Comparison of ENCODE assay signal across 18 cellular contexts in genomic region chr9:99357575-99357974, GRCh38.
A peak's percentile ranks its signal among the peaks of the same experiment; 100 is the strongest.
DNase-seq lines count a peak whose midpoint lies in the region; TF ChIP-seq lines count a peak whose summit lies in the region.
"Had no signal": no experiment of that assay in that cellular context is flagged by ENCODE, and none has a peak within 500 bp of the region (broad histone marks: within the 10 kb centered on the region; RNA-seq: fewer than 3 reads in every experiment).

No MANE protein-coding gene starts in this region.

- intact Hi-C loops in cardiac septum (cut with DNase I), result loop anchor here (1.0 kb wide), 2 partner anchors 88 to 464 kb away; partner anchors contain the start of gene NR4A3
- intact Hi-C loops in sigmoid colon (cut with DNase I), result no loop called here

- DNase-seq in EH (ENCODE audit: low read depth) (peak; percentile 56), NCI-H524 treated with DMSO at 0.1 percent for 48 hours (lab: John Stamatoyannopoulos, UW) (peak; percentile 41), cardiac septum (ENCODE audit: low spot score) (peak; percentile 84), sigmoid colon (peak; percentile 76), NCI-H2029 (lab: John Stamatoyannopoulos, UW) (no peak), kidney glomerular epithelial cell (lab: John Stamatoyannopoulos, UW) (no peak), progenitor cell of endocrine pancreas (ENCODE audit: low spot score, unreplicated experiment) (no peak)
- DNase-seq in activated CD8-positive, alpha-beta memory T cell treated with anti-CD3 and anti-CD28 coated beads for 24 hours, result no peak
- DNase-seq: activated CD8-positive, alpha-beta memory T cell treated with anti-CD3 and anti-CD28 coated beads, Interleukin-2, amount 50 U/mL, for 4 hours; activated naive CD4-positive, alpha-beta T cell treated with anti-CD3 and anti-CD28 coated beads, Interleukin-2, amount 10 ng/mL, durations not matched to agents 7 days and 5 days; IMR-90; NCI-H1105 treated with DMSO at 0.1 percent for 48 hours; NCI-H526 treated with DMSO at 0.1 percent for 48 hours; retina; RPMI8226 had no signal

- no peak overlapping the region for H3K27ac Mint-ChIP-seq in progenitor cell of endocrine pancreas
- H3K27ac Mint-ChIP-seq: activated naive CD4-positive, alpha-beta T cell treated with anti-CD3 and anti-CD28 coated beads, Interleukin-2, amount 10 ng/mL, durations not matched to agents 7 days and 5 days; natural killer cell treated with Interleukin-12 subunit alpha and Interleukin-12 subunit beta and Interleukin-15 and Interleukin-18, amount 100 ng/mL, for 72 hours; stimulated activated naive CD8-positive, alpha-beta T cell treated with anti-CD3 and anti-CD28 coated beads, Interleukin-15, Interleukin-2, amounts not matched to agents 100 ng/mL and 50 ng/mL, for 24 hours; T-helper 1 cell treated with Interleukin-12 subunit alpha and Interleukin-12 subunit beta and Interleukin-4 antibody, amounts not matched to agents 30 μg/mL and 1 μg/mL, for 36 hours had no signal

- no peaks in the 10 kb centered on the region for H3K27me3 ChIP-seq in sigmoid colon

- H3K27me3 Mint-ChIP-seq in progenitor cell of endocrine pancreas, result peaks cover 45% of the 10 kb centered on the region

- H3K36me3 Mint-ChIP-seq in progenitor cell of endocrine pancreas (ENCODE audit: insufficient read depth), result no peaks in the 10 kb centered on the region
- H3K36me3 Mint-ChIP-seq: activated naive CD4-positive, alpha-beta T cell treated with anti-CD3 and anti-CD28 coated beads, Interleukin-2, amount 10 ng/mL, durations not matched to agents 7 days and 5 days; natural killer cell treated with Interleukin-12 subunit alpha and Interleukin-12 subunit beta and Interleukin-15 and Interleukin-18, amount 100 ng/mL, for 72 hours had no signal

- no peak overlapping the region for H3K4me3 ChIP-seq in sigmoid colon

- H3K9me3 ChIP-seq in sigmoid colon, result no peaks in the 10 kb centered on the region

- no peaks in the 10 kb centered on the region for H3K4me1 Mint-ChIP-seq in progenitor cell of endocrine pancreas (ENCODE audit: low read depth)
- H3K4me1 Mint-ChIP-seq: activated naive CD4-positive, alpha-beta T cell treated with anti-CD3 and anti-CD28 coated beads, Interleukin-2, amount 10 ng/mL, durations not matched to agents 7 days and 5 days had no signal

- 49 to 64% methylated on average over 6 of the region's 6 CpGs for WGBS in sigmoid colon, 2 donors

- TF ChIP-seq CTCF in sigmoid colon (IDR thresholded peaks at IDR 0.05) (no peak), progenitor cell of endocrine pancreas (IDR thresholded peaks at IDR 0.05; ENCODE audit: unreplicated experiment) (no peak)

- no peaks in the 10 kb centered on the region for H3K9me3 Mint-ChIP-seq in progenitor cell of endocrine pancreas (ENCODE audit: low read depth)
- H3K9me3 Mint-ChIP-seq: activated naive CD4-positive, alpha-beta T cell treated with anti-CD3 and anti-CD28 coated beads, Interleukin-2, amount 10 ng/mL, durations not matched to agents 7 days and 5 days; natural killer cell treated with Interleukin-12 subunit alpha and Interleukin-12 subunit beta and Interleukin-15 and Interleukin-18, amount 100 ng/mL, for 72 hours; stimulated activated naive CD8-positive, alpha-beta T cell treated with anti-CD3 and anti-CD28 coated beads, Interleukin-15, Interleukin-2, amounts not matched to agents 100 ng/mL and 50 ng/mL, for 24 hours; T-helper 1 cell treated with Interleukin-12 subunit alpha and Interleukin-12 subunit beta and Interleukin-4 antibody, amounts not matched to agents 30 μg/mL and 1 μg/mL, for 36 hours had no signal

- no peaks in the 10 kb centered on the region for H3K36me3 ChIP-seq in sigmoid colon

- no peak for TF ChIP-seq POLR2A in sigmoid colon (IDR thresholded peaks at IDR 0.05)

- H3K4me1 ChIP-seq in sigmoid colon, result peaks cover 0 to 28% (median 14%) of the 10 kb centered on the region in 4 donors

- peak in 2 of 4 donors; percentile 45 to 95 for TF ChIP-seq EP300 in sigmoid colon (IDR thresholded peaks at IDR 0.05)

- H3K27ac ChIP-seq in sigmoid colon, result peak overlapping the region in 2 of 4 donors; percentile 31 to 57

- H3K4me3 Mint-ChIP-seq in progenitor cell of endocrine pancreas (ENCODE audit: low read depth), result no peak overlapping the region
- H3K4me3 Mint-ChIP-seq: activated naive CD4-positive, alpha-beta T cell treated with anti-CD3 and anti-CD28 coated beads, Interleukin-2, amount 10 ng/mL, durations not matched to agents 7 days and 5 days; natural killer cell treated with Interleukin-12 subunit alpha and Interleukin-12 subunit beta and Interleukin-15 and Interleukin-18, amount 100 ng/mL, for 72 hours; stimulated activated naive CD8-positive, alpha-beta T cell treated with anti-CD3 and anti-CD28 coated beads, Interleukin-15, Interleukin-2, amounts not matched to agents 100 ng/mL and 50 ng/mL, for 24 hours; T-helper 1 cell treated with Interleukin-12 subunit alpha and Interleukin-12 subunit beta and Interleukin-4 antibody, amounts not matched to agents 30 μg/mL and 1 μg/mL, for 36 hours had no signal

Comparison
In these comparisons a context has a peak if more than half of its experiments do, and no peak if none do; other contexts are left out.
1. DNase-seq: peak in EH (single experiment), NCI-H524 treated with DMSO at 0.1 percent for 48 hours (single experiment), cardiac septum (single experiment) and sigmoid colon (single experiment); none in NCI-H2029 (single experiment), activated CD8-positive, alpha-beta memory T cell treated with anti-CD3 and anti-CD28 coated beads for 24 hours (single experiment), kidney glomerular epithelial cell (single experiment) and progenitor cell of endocrine pancreas (single experiment).